ENCODE assay signal across 27 cellular contexts in the genomic region with DNA sequence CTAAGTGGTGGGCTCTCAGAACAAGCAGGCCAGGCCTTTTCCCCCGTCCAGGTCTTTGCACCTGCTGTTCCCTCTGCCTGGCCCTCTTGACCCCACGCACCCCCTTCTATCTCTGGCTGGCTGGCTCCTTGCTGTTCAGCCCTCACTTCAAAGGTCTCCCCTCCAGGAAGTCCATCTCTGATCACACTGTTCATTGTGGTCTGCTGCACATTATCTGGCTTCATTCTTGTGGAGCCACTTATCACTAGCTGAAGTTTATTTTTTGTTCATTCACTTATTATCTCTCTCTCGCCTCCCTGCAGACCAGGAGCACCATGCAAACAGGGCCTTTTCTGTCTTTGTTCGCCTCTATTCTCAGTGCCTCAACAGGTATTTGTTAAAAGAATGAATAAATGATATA. TPM values are rescaled to one million over a fixed set of nuclear protein-coding genes. Genes with fewer than 3 reads are reported as not detected.
"Had no signal": no experiment of that assay in that cellular context is flagged by ENCODE, and none has a peak within 500 bp of the region (broad histone marks: within the 10 kb centered on the region; RNA-seq: fewer than 3 reads in every experiment).

No MANE protein-coding gene starts in this region.

- H3K4me1 ChIP-seq: breast epithelium had no signal

- H3K36me3 ChIP-seq: breast epithelium had no signal

- H3K36me3 Mint-ChIP-seq: T-cell had no signal

- H3K4me3 ChIP-seq: breast epithelium, SK-N-MC had no signal

- DNase-seq: activated CD4-positive, alpha-beta T cell treated with anti-CD3 and anti-CD28 coated beads for 48 hours; activated CD4-positive, alpha-beta T cell treated with anti-CD3 and anti-CD28 coated beads, Interleukin-2, amount 50 U/mL, for 4 hours; activated CD4-positive, CD25-positive, alpha-beta regulatory T cell treated with anti-CD3 and anti-CD28 coated beads, Interleukin-2, amount 50 U/mL, for 72 hours; activated CD8-positive, alpha-beta memory T cell treated with anti-CD3 and anti-CD28 coated beads, Interleukin-2, amount 10 ng/mL, durations not matched to agents 7 days and 5 days; activated CD8-positive, alpha-beta T cell treated with anti-CD3 and anti-CD28 coated beads, Interleukin-2, amount 10 ng/mL, durations not matched to agents 7 days and 5 days; activated effector memory CD4-positive, alpha-beta T cell treated with Interleukin-2 at 50 U/mL for 16 hours; activated naive CD4-positive, alpha-beta T cell; activated T-cell treated with anti-CD3 and anti-CD28 coated beads, Interleukin-2, amount 50 U/mL, for 24 hours; aorta; caudate nucleus; Kasumi-1; KBM-7; NCI-H1105 treated with DMSO at 0.1 percent for 48 hours; NCI-H1436 treated with DMSO at 0.1 percent for 48 hours; NCI-H1930; NCI-H526; NCI-H82; T-cell; T-helper 2 cell; T1000 had no signal

- H3K4me1 Mint-ChIP-seq: activated naive CD4-positive, alpha-beta T cell treated with anti-CD3 and anti-CD28 coated beads, Interleukin-2, amount 50 U/mL, for 24 hours; T-cell had no signal

- H3K27ac Mint-ChIP-seq: activated CD8-positive, alpha-beta memory T cell treated with anti-CD3 and anti-CD28 coated beads, Interleukin-2, amount 10 ng/mL, durations not matched to agents 7 days and 5 days; activated CD8-positive, alpha-beta T cell treated with anti-CD3 and anti-CD28 coated beads, Interleukin-2, amount 10 ng/mL, durations not matched to agents 7 days and 5 days; activated naive CD4-positive, alpha-beta T cell treated with anti-CD3 and anti-CD28 coated beads, Interleukin-2, amount 50 U/mL, for 24 hours; activated T-cell treated with anti-CD3 and anti-CD28 coated beads, Interleukin-2, amount 50 U/mL, for 24 hours; activated T-helper 1 cell treated with anti-CD3 and anti-CD28 coated beads, Interleukin-12 subunit alpha, Interleukin-12 subunit beta, Interleukin-2, Interleukin-4 antibody, amounts not matched to agents 30 ng/mL and 10 ng/mL and 1 ng/mL, durations not matched to agents 14 hours and 24 hours and 36 hours; T-cell had no signal

- H3K27me3 ChIP-seq: breast epithelium had no signal

- H3K27ac ChIP-seq: breast epithelium, SK-N-MC had no signal

- H3K4me3 Mint-ChIP-seq: activated CD8-positive, alpha-beta memory T cell treated with anti-CD3 and anti-CD28 coated beads, Interleukin-2, amount 10 ng/mL, durations not matched to agents 7 days and 5 days; activated CD8-positive, alpha-beta T cell treated with anti-CD3 and anti-CD28 coated beads, Interleukin-2, amount 10 ng/mL, durations not matched to agents 7 days and 5 days; activated naive CD4-positive, alpha-beta T cell treated with anti-CD3 and anti-CD28 coated beads, Interleukin-2, amount 50 U/mL, for 24 hours; activated T-cell treated with anti-CD3 and anti-CD28 coated beads, Interleukin-2, amount 50 U/mL, for 24 hours; activated T-helper 1 cell treated with anti-CD3 and anti-CD28 coated beads, Interleukin-12 subunit alpha, Interleukin-12 subunit beta, Interleukin-2, Interleukin-4 antibody, amounts not matched to agents 30 ng/mL and 10 ng/mL and 1 ng/mL, durations not matched to agents 14 hours and 24 hours and 36 hours; T-cell had no signal

- ATAC-seq: activated CD8-positive, alpha-beta memory T cell treated with anti-CD3 and anti-CD28 coated beads, Interleukin-2, amount 10 ng/mL, durations not matched to agents 7 days and 5 days; activated CD8-positive, alpha-beta T cell treated with anti-CD3 and anti-CD28 coated beads, Interleukin-2, amount 10 ng/mL, durations not matched to agents 7 days and 5 days; Right ventricle myocardium inferior; T-cell had no signal

RNA-seq across cellular contexts. Expression of gene SLC13A3, which starts 24.5 kb away (rescaled TPM):
- total RNA-seq: activated CD8-positive, alpha-beta T cell treated with anti-CD3 and anti-CD28 coated beads, Interleukin-2, amount 10 ng/mL, durations not matched to agents 7 days and 5 days; activated T-helper 1 cell treated with anti-CD3 and anti-CD28 coated beads, Interleukin-12 subunit alpha, Interleukin-12 subunit beta, Interleukin-2, Interleukin-4 antibody, amounts not matched to agents 30 ng/mL and 10 ng/mL and 1 ng/mL, durations not matched to agents 14 hours and 24 hours and 36 hours; NCI-H460; OCI-LY7 had no signal
